8 cellular contexts compared by ENCODE assay signal in the genomic region with DNA sequence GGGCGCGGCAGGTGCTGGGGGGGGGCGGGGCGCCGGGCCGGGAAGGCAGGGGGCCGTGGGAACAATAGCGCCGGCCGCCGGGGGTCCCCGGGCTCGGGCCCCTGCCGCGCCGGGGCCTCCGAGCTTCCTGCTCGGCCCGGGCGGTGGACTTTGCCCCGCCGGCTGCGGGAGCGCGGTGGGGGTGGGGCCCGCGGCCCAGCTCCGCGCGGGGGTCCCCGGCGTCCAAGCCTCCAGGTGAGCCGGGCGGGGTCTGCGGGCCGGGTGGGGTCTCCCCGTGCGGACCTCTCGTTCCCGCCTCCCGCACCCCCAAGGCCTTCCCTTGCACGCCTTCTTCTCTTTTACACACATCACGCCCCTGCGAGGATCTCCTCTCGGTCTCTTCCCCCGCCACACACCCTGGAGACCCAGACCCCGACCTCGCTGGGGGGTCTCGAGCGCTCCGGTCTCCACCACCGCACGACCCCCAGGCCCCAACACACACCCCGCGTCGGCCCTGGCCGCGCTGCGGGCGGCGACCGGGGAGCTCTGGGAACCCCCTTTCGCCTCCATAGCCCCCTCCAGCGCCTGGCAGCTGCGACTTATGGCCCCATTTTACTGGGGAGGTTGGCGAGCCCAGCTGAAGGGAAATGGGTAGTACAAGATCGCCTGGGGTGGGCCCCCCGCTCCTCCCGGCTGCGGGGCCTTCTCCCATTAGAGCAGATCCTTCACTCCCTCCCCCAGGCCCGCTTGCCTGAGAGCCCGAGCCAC. TPM values are rescaled to one million over a fixed set of nuclear protein-coding genes. Genes with fewer than 3 reads are reported as not detected.
DNase-seq lines count a peak whose midpoint lies in the region; ATAC-seq, FAIRE-seq and TF ChIP-seq lines count a peak whose summit lies in the region.

No MANE protein-coding gene starts in this region.

- no peak overlapping the region for H3K27ac Mint-ChIP-seq in H9

- H3K27me3 ChIP-seq in BE2C (peaks cover 6% of the 10 kb centered on the region; the same call in 1 of the 2 replicates), H9 (ENCODE audit: insufficient read depth, low read length) (no peaks in the 10 kb centered on the region), K562 (ENCODE audit: control insufficient read depth in 2 of 2, insufficient read depth in 2 of 2, low read length in 2 of 2) (peaks cover 21 to 42% of the 10 kb centered on the region in 2 experiments; a peak in 4 of 5 replicates), SJCRH30 (0 out of 2 replicates have a peak, but pooled peaks cover 5% of the 10 kb centered on the region)

- H3K14ac ChIP-seq in H9 (ENCODE audit: insufficient read depth, low read length): 0 out of 2 replicates have a peak overlapping the region, but pooled peaks have one; percentile 46

- H3K4me2 ChIP-seq in H9 (ENCODE audit: insufficient read depth, insufficient read length, low read length): peak overlapping the region; percentile 67
- no peak overlapping the region for H3K4me2 ChIP-seq in K562 (ENCODE audit: insufficient read depth, low read length)

- H3K9me3 ChIP-seq in BE2C: no peaks in the 10 kb centered on the region
- H3K9me3 ChIP-seq in H9 (ENCODE audit: control insufficient read depth, low read depth, low read length): no peaks in the 10 kb centered on the region
- 0 out of 2 replicates have a peak, but pooled peaks cover 1% of the 10 kb centered on the region for H3K9me3 ChIP-seq in K562 (replicated peaks; ENCODE audit: control insufficient read depth, insufficient read depth, low read depth, low read length)
- H3K9me3 ChIP-seq in mesodermal cell (ENCODE audit: control insufficient read depth, low read length): no peaks in the 10 kb centered on the region
- H3K9me3 ChIP-seq in SJCRH30 (replicated peaks): no peaks in the 10 kb centered on the region

- no peak for ATAC-seq in K562

- no peak for TF ChIP-seq EP300 in K562 (IDR thresholded peaks at IDR 0.05; ENCODE audit: low read length)

- H3K36me3 ChIP-seq in BE2C (no peaks in the 10 kb centered on the region), K562 (ENCODE audit: control insufficient read depth, insufficient read depth, low read length) (no peaks in the 10 kb centered on the region), mesodermal cell (ENCODE audit: control insufficient read depth, insufficient read depth, low read length) (no peaks in the 10 kb centered on the region), SJCRH30 (no peaks in the 10 kb centered on the region)

- no peak overlapping the region for H4K5ac ChIP-seq in H9 (ENCODE audit: insufficient read length, low read depth, low read length)

- no peak for FAIRE-seq in K562 (lab: Jason Lieb, UNC)

- H3K4ac ChIP-seq in H9 (ENCODE audit: low read depth, low read length): no peak overlapping the region

- H4K8ac ChIP-seq in H9 (replicated peaks; ENCODE audit: insufficient read length, low read depth, low read length): no peak overlapping the region

- H2AFZ ChIP-seq in H9 (ENCODE audit: low read length): no peak overlapping the region
- H2AFZ ChIP-seq in K562 (ENCODE audit: low read depth, low read length): no peak overlapping the region

- H3K9ac ChIP-seq in H9 (ENCODE audit: extremely low read depth, insufficient read length, low read length): peak overlapping the region; percentile 33
- no peak overlapping the region for H3K9ac ChIP-seq in K562 (ENCODE audit: insufficient read depth in 1 of 2, low read depth in 2 of 2, low read length in 2 of 2)

- H2AK5ac ChIP-seq in H9 (ENCODE audit: insufficient read length, low read length): no peak overlapping the region

- H3K79me1 ChIP-seq in H9 (ENCODE audit: insufficient read depth, low read depth, low read length, poor library complexity, severe bottlenecking): peaks cover 3% of the 10 kb centered on the region

- peak overlapping the region; percentile 46 for H3K4me3 ChIP-seq in BE2C (ENCODE audit: low read depth, low read length)
- H3K4me3 ChIP-seq in K562: no peak overlapping the region; the same call in 1 of the 2 replicates
- peak overlapping the region; percentile 24 for H3K4me3 ChIP-seq in mesodermal cell (ENCODE audit: extremely low read depth, insufficient read depth, low read length, poor library complexity, severe bottlenecking)
- no peak overlapping the region for H3K4me3 ChIP-seq in SJCRH30

- in situ Hi-C loops in K562 (cut with MboI): no loop called here

- no peaks in the 10 kb centered on the region; the same call in 1 of the 2 replicates for H3K79me2 ChIP-seq in H9 (ENCODE audit: insufficient read depth, low read length)
- H3K79me2 ChIP-seq in K562 (ENCODE audit: control insufficient read depth, insufficient read depth, low read length): no peaks in the 10 kb centered on the region

- no peak overlapping the region for H2BK20ac ChIP-seq in H9 (ENCODE audit: low read depth, low read length, poor library complexity, severe bottlenecking)

- H3K4me1 Mint-ChIP-seq in H9: peaks cover 16 to 18% of the 10 kb centered on the region in 2 experiments

- intact Hi-C loops in K562 (cut with micrococcal nuclease): no loop called here

- no peak for DNase-seq in BE2C
- no peak for DNase-seq in H9
- no peak for DNase-seq in K562 (ENCODE audit: extremely low read depth in 1 of 4, low spot score in 3 of 4)
- no peak for DNase-seq in SJCRH30
- DNase-seq in NCI-H2029 treated with DMSO at 0.1 percent for 48 hours (lab: John Stamatoyannopoulos, UW): no peak
- DNase-seq in SHP77 treated with DMSO at 0.1 percent for 48 hours (lab: John Stamatoyannopoulos, UW): no peak
- no peak for DNase-seq in DMS153 (lab: John Stamatoyannopoulos, UW)

- POLR2A ChIA-PET in K562 (lab: Yijun Ruan, JAX): interaction anchor here (1.4 kb wide), 1 partner anchor 16 kb away, joined by 3 read pairs; no protein-coding TSS in a partner anchor

- H3K36me3 Mint-ChIP-seq in H9 (ENCODE audit: insufficient read depth in 1 of 3, low read depth in 3 of 3): peaks cover 3 to 18% (median 12%) of the 10 kb centered on the region in 3 experiments; a peak in 4 of 7 replicates

- peaks cover 9% of the 10 kb centered on the region for H3K23me2 ChIP-seq in H9 (ENCODE audit: insufficient read length, low read depth, low read length, poor library complexity, severe bottlenecking)

- no TSS peak for BruUV-seq in K562 (replicated peaks; lab: Mats Ljungman, UMichigan)

- H3K9me1 ChIP-seq in K562 (ENCODE audit: control insufficient read depth, insufficient read depth, low read length): no peaks in the 10 kb centered on the region

- no peak for TF ChIP-seq CTCF in BE2C (IDR thresholded peaks at IDR 0.05; ENCODE audit: low read depth, low read length)
- no peak for TF ChIP-seq CTCF in H9 (conservative IDR thresholded peaks at IDR 0.05)
- no peak for TF ChIP-seq CTCF in K562 (IDR thresholded peaks at IDR 0.05 in 2 of 3, conservative IDR thresholded peaks at IDR 0.05 in 1 of 3; ENCODE audit: insufficient read depth in 2 of 3, low read depth in 1 of 3, low read length in 3 of 3)

- CTCF ChIA-PET in K562 (lab: Yijun Ruan, JAX; ENCODE audit: low intra/inter-chr PET ratio): no interaction called here

- H3K4me3 Mint-ChIP-seq in H9: peak overlapping the region; percentile 80 to 86

- no peak overlapping the region for H3K18ac ChIP-seq in H9 (ENCODE audit: insufficient read length, low read depth, low read length)

- no peaks in the 10 kb centered on the region for H3K9me3 Mint-ChIP-seq in H9

- no peak overlapping the region for H2BK12ac ChIP-seq in H9 (ENCODE audit: insufficient read length, low read depth, low read length)

- H3K23ac ChIP-seq in H9 (ENCODE audit: insufficient read length, low read depth, low read length): no peak overlapping the region

- H3K27ac ChIP-seq in H9 (ENCODE audit: insufficient read length, low read depth, low read length) (no peak overlapping the region), K562 (ENCODE audit: extremely low read depth, low read depth, low read length) (no peak overlapping the region), mesodermal cell (ENCODE audit: low read depth, low read length, severe bottlenecking) (no peak overlapping the region), SJCRH30 (no peak overlapping the region)

- peaks cover 25% of the 10 kb centered on the region for H3K27me3 Mint-ChIP-seq in H9 (ENCODE audit: low read depth)

- WGBS in H9 (ENCODE audit: extremely low coverage, insufficient read length, low lambda C conversion rate): no CpG with 5 or more reads among the region's 72 CpGs
- WGBS in K562 (ENCODE audit: insufficient coverage, low coverage, missing lambda C conversion rate): 26% methylated on average over 11 of the region's 72 CpGs
- 3 to 7% methylated on average over 42 to 52 of the region's 72 CpGs for WGBS in mesodermal cell (ENCODE audit: insufficient coverage in 2 of 2), 2 experiments

- no peak for TF ChIP-seq RAD21 in K562 (CRISPR knock-in tag; conservative IDR thresholded peaks at IDR 0.05 in 1 of 2, IDR thresholded peaks at IDR 0.05 in 1 of 2)

- H2BK120ac ChIP-seq in H9 (ENCODE audit: low read depth, low read length, poor library complexity, severe bottlenecking): no peak overlapping the region

- no peak overlapping the region for H2BK15ac ChIP-seq in H9 (ENCODE audit: low read depth, low read length)

- no peaks in the 10 kb centered on the region for H4K20me1 ChIP-seq in H9 (ENCODE audit: control insufficient read depth, insufficient read depth, insufficient read length)
- 0 out of 2 replicates have a peak, but pooled peaks cover 5% of the 10 kb centered on the region for H4K20me1 ChIP-seq in K562 (replicated peaks; ENCODE audit: control insufficient read depth, insufficient read depth, low read length)

- H3K56ac ChIP-seq in H9 (ENCODE audit: insufficient read length, low read depth, low read length): no peak overlapping the region

- H2BK5ac ChIP-seq in H9 (ENCODE audit: insufficient read length, low read length): no peak overlapping the region

- H4K91ac ChIP-seq in H9 (ENCODE audit: insufficient read length, low read depth, low read length): no peak overlapping the region

- no peak for TF ChIP-seq POLR2A in K562 (conservative IDR thresholded peaks at IDR 0.05)

- no peak overlapping the region for H3T11ph ChIP-seq in H9 (ENCODE audit: low read length)

- H3K4me1 ChIP-seq in BE2C: peaks cover 7% of the 10 kb centered on the region
- H3K4me1 ChIP-seq in H9 (ENCODE audit: insufficient read depth, low read length): no peaks in the 10 kb centered on the region; the same call in 1 of the 2 replicates
- peaks cover 0 to 14% of the 10 kb centered on the region in 2 experiments; a peak in 2 of 5 replicates for H3K4me1 ChIP-seq in K562 (replicated peaks in 1 of 2; ENCODE audit: control insufficient read depth in 2 of 2, insufficient read depth in 2 of 2, low read length in 2 of 2)
- no peaks in the 10 kb centered on the region for H3K4me1 ChIP-seq in mesodermal cell (ENCODE audit: control insufficient read depth, insufficient read depth, low read length, poor library complexity, severe bottlenecking)
- H3K4me1 ChIP-seq in SJCRH30: no peaks in the 10 kb centered on the region

RNA-seq across cellular contexts. Expression of a gene that starts 0.7 kb away (rescaled TPM):
- 11.5 TPM for polyA plus RNA-seq in BE2C (2012; ENCODE audit: insufficient read depth, insufficient read length, low read depth)
- total RNA-seq in H9 (2021): 28.4 and 31.3 TPM in 2 replicates
- total RNA-seq in K562 (2011; cell fraction: chromatin; rRNA removed; ENCODE audit: low replicate concordance): 0.56 and 3.9 TPM in 2 replicates
- 0.92 and 3.5 TPM in 2 replicates for total RNA-seq in K562 (2011; cell fraction: nucleolus; rRNA removed)
- 0.99 and 1.2 TPM in 2 replicates for total RNA-seq in K562 (2011; cell fraction: nucleoplasm; rRNA removed)
- total RNA-seq in K562 (2014; rRNA removed): 0.18 and 0.24 TPM in 2 replicates
- 0.25 TPM in 1 of 2 replicates, not detected in the other for total RNA-seq in K562 (2014; rRNA removed; fragmentation: Illumina TruSeq; extraction: Trizol)
- 0.07 and 0.23 TPM in 2 replicates for total RNA-seq in K562 (2015; rRNA removed; fragmentation: Illumina TruSeq; extraction: Trizol)
- total RNA-seq in K562 (2021): 0.67 and 0.89 TPM in 2 replicates
- 0.25 and 0.64 TPM in 2 replicates for polyA plus RNA-seq in K562 (2011; rRNA removed)
- 0.40 and 0.49 TPM in 2 replicates for polyA plus RNA-seq in K562 (2011; cell fraction: cytosol; rRNA removed)
- 2.3 and 2.5 TPM in 2 replicates for polyA plus RNA-seq in K562 (2011; cell fraction: nucleus; rRNA removed)
- 0.65 and 2.6 TPM in 2 replicates for polyA plus RNA-seq in K562 (2012)
- polyA plus RNA-seq in K562 (2014; fragmentation: Illumina TruSeq; extraction: Trizol): 0.30 TPM in 2 replicates
- polyA plus RNA-seq in K562 (2014; fragmentation: Nextera tagmentation; extraction: Ambion mirVana): under 1 TPM in 1 of 2 experiments, not detected in 1; 0.01 TPM
- 0.17 and 0.18 TPM in 2 replicates for polyA plus RNA-seq in K562 (2014; rRNA removed)
- 0.06 and 0.07 TPM in 2 replicates for polyA minus RNA-seq in K562 (2011; rRNA and poly(A)+ RNA removed)
- 0.38 and 1.0 TPM in 2 replicates for polyA minus RNA-seq in K562 (2011; cell fraction: cytosol; rRNA and poly(A)+ RNA removed)
- polyA minus RNA-seq in K562 (2011; cell fraction: nucleus; rRNA and poly(A)+ RNA removed): 0.54 and 1.8 TPM in 2 replicates
- 1.2 TPM for polyA plus RNA-seq in mesodermal cell (2013, experiment 1 of 2)
- polyA plus RNA-seq in mesodermal cell (2013, experiment 2 of 2): 1.1 TPM
- total RNA-seq in SJCRH30 (2014; rRNA removed; shearing (Covaris generic)): 0.04 and 0.10 TPM in 2 replicates

RNA-seq across cellular contexts. Expression of a gene that starts 33.0 kb away (rescaled TPM):
- polyA plus RNA-seq in BE2C (2012; ENCODE audit: insufficient read depth, insufficient read length, low read depth): 209 TPM
- total RNA-seq in H9 (2021): 48.0 and 50.6 TPM in 2 replicates
- total RNA-seq in K562 (2011; cell fraction: chromatin; rRNA removed; ENCODE audit: low replicate concordance): 26.2 and 87.7 TPM in 2 replicates
- total RNA-seq in K562 (2011; cell fraction: nucleolus; rRNA removed): 82.9 and 84.2 TPM in 2 replicates
- total RNA-seq in K562 (2011; cell fraction: nucleoplasm; rRNA removed): 36.0 and 40.3 TPM in 2 replicates
- 43.7 and 54.6 TPM in 2 replicates for total RNA-seq in K562 (2014; rRNA removed)
- total RNA-seq in K562 (2014; rRNA removed; fragmentation: Illumina TruSeq; extraction: Trizol): 5.6 and 7.6 TPM in 2 replicates
- total RNA-seq in K562 (2015; rRNA removed; fragmentation: Illumina TruSeq; extraction: Trizol): 22.0 and 24.3 TPM in 2 replicates
- total RNA-seq in K562 (2021): 58.3 and 58.7 TPM in 2 replicates
- polyA plus RNA-seq in K562 (2011; rRNA removed): 19.1 and 36.3 TPM in 2 replicates
- polyA plus RNA-seq in K562 (2011; cell fraction: cytosol; rRNA removed): 34.9 and 73.2 TPM in 2 replicates
- 90.6 and 116 TPM in 2 replicates for polyA plus RNA-seq in K562 (2011; cell fraction: nucleus; rRNA removed)
- polyA plus RNA-seq in K562 (2012): 39.7 and 58.7 TPM in 2 replicates
- 20.0 and 33.9 TPM in 2 replicates for polyA plus RNA-seq in K562 (2014; fragmentation: Illumina TruSeq; extraction: Trizol)
- polyA plus RNA-seq in K562 (2014; fragmentation: Nextera tagmentation; extraction: Ambion mirVana): under 1 TPM; 0.21 to 0.71 TPM
- polyA plus RNA-seq in K562 (2014; rRNA removed): 36.7 and 38.4 TPM in 2 replicates
- 19.3 and 29.5 TPM in 2 replicates for polyA minus RNA-seq in K562 (2011; rRNA and poly(A)+ RNA removed)
- 50.8 and 65.5 TPM in 2 replicates for polyA minus RNA-seq in K562 (2011; cell fraction: cytosol; rRNA and poly(A)+ RNA removed)
- 26.3 and 36.9 TPM in 2 replicates for polyA minus RNA-seq in K562 (2011; cell fraction: nucleus; rRNA and poly(A)+ RNA removed)
- polyA plus RNA-seq in mesodermal cell (2013, experiment 1 of 2): 49.9 TPM
- 43.1 TPM for polyA plus RNA-seq in mesodermal cell (2013, experiment 2 of 2)
- 29.5 and 33.0 TPM in 2 replicates for total RNA-seq in SJCRH30 (2014; rRNA removed; shearing (Covaris generic))

RNA-seq across cellular contexts. Expression of a gene that starts 33.2 kb away (rescaled TPM):
- polyA plus RNA-seq in BE2C (2012; ENCODE audit: insufficient read depth, insufficient read length, low read depth): 283 TPM
- total RNA-seq in H9 (2021): 129 and 143 TPM in 2 replicates
- total RNA-seq in K562 (2011; cell fraction: chromatin; rRNA removed; ENCODE audit: low replicate concordance): 38.1 and 46.0 TPM in 2 replicates
- total RNA-seq in K562 (2011; cell fraction: nucleolus; rRNA removed): 31.5 and 34.5 TPM in 2 replicates
- 43.6 and 52.8 TPM in 2 replicates for total RNA-seq in K562 (2011; cell fraction: nucleoplasm; rRNA removed)
- 59.9 and 62.3 TPM in 2 replicates for total RNA-seq in K562 (2014; rRNA removed)
- total RNA-seq in K562 (2014; rRNA removed; fragmentation: Illumina TruSeq; extraction: Trizol): 116 and 120 TPM in 2 replicates
- 82.1 and 93.7 TPM in 2 replicates for total RNA-seq in K562 (2015; rRNA removed; fragmentation: Illumina TruSeq; extraction: Trizol)
- total RNA-seq in K562 (2021): 147 and 160 TPM in 2 replicates
- 51.1 and 72.3 TPM in 2 replicates for polyA plus RNA-seq in K562 (2011; rRNA removed)
- polyA plus RNA-seq in K562 (2011; cell fraction: cytosol; rRNA removed): 21.3 and 27.3 TPM in 2 replicates
- 33.8 and 34.8 TPM in 2 replicates for polyA plus RNA-seq in K562 (2011; cell fraction: nucleus; rRNA removed)
- 68.4 and 184 TPM in 2 replicates for polyA plus RNA-seq in K562 (2012)
- polyA plus RNA-seq in K562 (2014; fragmentation: Illumina TruSeq; extraction: Trizol): 77.2 and 79.8 TPM in 2 replicates
- 100 to 1,000 TPM; 322 to 351 TPM for polyA plus RNA-seq in K562 (2014; fragmentation: Nextera tagmentation; extraction: Ambion mirVana)
- 98.3 and 111 TPM in 2 replicates for polyA plus RNA-seq in K562 (2014; rRNA removed)
- polyA minus RNA-seq in K562 (2011; rRNA and poly(A)+ RNA removed): 14.1 and 14.8 TPM in 2 replicates
- 8.8 and 9.0 TPM in 2 replicates for polyA minus RNA-seq in K562 (2011; cell fraction: cytosol; rRNA and poly(A)+ RNA removed)
- 4.7 and 15.7 TPM in 2 replicates for polyA minus RNA-seq in K562 (2011; cell fraction: nucleus; rRNA and poly(A)+ RNA removed)
- 93.9 TPM for polyA plus RNA-seq in mesodermal cell (2013, experiment 1 of 2)
- 82.2 TPM for polyA plus RNA-seq in mesodermal cell (2013, experiment 2 of 2)
- total RNA-seq in SJCRH30 (2014; rRNA removed; shearing (Covaris generic)): 51.0 and 62.1 TPM in 2 replicates

RNA-seq across cellular contexts. Expression of a gene that starts 37.2 kb away (rescaled TPM):
- polyA plus RNA-seq in BE2C (2012; ENCODE audit: insufficient read depth, insufficient read length, low read depth): not detected
- not detected in 2 replicates for total RNA-seq in H9 (2021)
- 1.8 TPM in 1 of 2 replicates, not detected in the other for total RNA-seq in K562 (2011; cell fraction: chromatin; rRNA removed; ENCODE audit: low replicate concordance)
- 0.53 and 1.2 TPM in 2 replicates for total RNA-seq in K562 (2011; cell fraction: nucleolus; rRNA removed)
- total RNA-seq in K562 (2011; cell fraction: nucleoplasm; rRNA removed): 0.59 and 1.8 TPM in 2 replicates
- 0.73 and 1.5 TPM in 2 replicates for total RNA-seq in K562 (2014; rRNA removed)
- total RNA-seq in K562 (2014; rRNA removed; fragmentation: Illumina TruSeq; extraction: Trizol): 0.25 TPM in 1 of 2 replicates, not detected in the other
- 0.23 TPM in 1 of 2 replicates, not detected in the other for total RNA-seq in K562 (2015; rRNA removed; fragmentation: Illumina TruSeq; extraction: Trizol)
- 0.96 and 1.3 TPM in 2 replicates for total RNA-seq in K562 (2021)
- 0.17 and 0.47 TPM in 2 replicates for polyA plus RNA-seq in K562 (2011; rRNA removed)
- 0.49 and 0.79 TPM in 2 replicates for polyA plus RNA-seq in K562 (2011; cell fraction: cytosol; rRNA removed)
- polyA plus RNA-seq in K562 (2011; cell fraction: nucleus; rRNA removed): 2.3 and 6.4 TPM in 2 replicates
- 1.7 and 3.8 TPM in 2 replicates for polyA plus RNA-seq in K562 (2012)
- polyA plus RNA-seq in K562 (2014; fragmentation: Illumina TruSeq; extraction: Trizol): 0.90 TPM in 1 of 2 replicates, not detected in the other
- under 1 TPM in 1 of 2 experiments, not detected in 1; 0.22 TPM for polyA plus RNA-seq in K562 (2014; fragmentation: Nextera tagmentation; extraction: Ambion mirVana)
- polyA plus RNA-seq in K562 (2014; rRNA removed): 1.3 and 1.6 TPM in 2 replicates
- not detected in 2 replicates for polyA minus RNA-seq in K562 (2011; rRNA and poly(A)+ RNA removed)
- not detected in 2 replicates for polyA minus RNA-seq in K562 (2011; cell fraction: cytosol; rRNA and poly(A)+ RNA removed)
- not detected in 2 replicates for polyA minus RNA-seq in K562 (2011; cell fraction: nucleus; rRNA and poly(A)+ RNA removed)
- not detected for polyA plus RNA-seq in mesodermal cell (2013, experiment 1 of 2)
- polyA plus RNA-seq in mesodermal cell (2013, experiment 2 of 2): not detected
- not detected in 2 replicates for total RNA-seq in SJCRH30 (2014; rRNA removed; shearing (Covaris generic))

RNA-seq across cellular contexts. Expression of a gene that starts 40.5 kb away (rescaled TPM):
- 2.0 TPM for polyA plus RNA-seq in BE2C (2012; ENCODE audit: insufficient read depth, insufficient read length, low read depth)
- 80.3 and 92.5 TPM in 2 replicates for total RNA-seq in H9 (2021)
- 1,097 and 1,923 TPM in 2 replicates for total RNA-seq in K562 (2011; cell fraction: chromatin; rRNA removed; ENCODE audit: low replicate concordance)
- 928 and 1,024 TPM in 2 replicates for total RNA-seq in K562 (2011; cell fraction: nucleolus; rRNA removed)
- total RNA-seq in K562 (2011; cell fraction: nucleoplasm; rRNA removed): 1,126 and 1,380 TPM in 2 replicates
- 79.9 and 96.0 TPM in 2 replicates for total RNA-seq in K562 (2014; rRNA removed)
- 29.8 and 31.6 TPM in 2 replicates for total RNA-seq in K562 (2014; rRNA removed; fragmentation: Illumina TruSeq; extraction: Trizol)
- total RNA-seq in K562 (2015; rRNA removed; fragmentation: Illumina TruSeq; extraction: Trizol): 37.6 and 38.4 TPM in 2 replicates
- 136 and 163 TPM in 2 replicates for total RNA-seq in K562 (2021)
- 141 and 157 TPM in 2 replicates for polyA plus RNA-seq in K562 (2011; rRNA removed)
- polyA plus RNA-seq in K562 (2011; cell fraction: cytosol; rRNA removed): 143 and 228 TPM in 2 replicates
- polyA plus RNA-seq in K562 (2011; cell fraction: nucleus; rRNA removed): 689 and 874 TPM in 2 replicates
- 178 and 291 TPM in 2 replicates for polyA plus RNA-seq in K562 (2012)
- polyA plus RNA-seq in K562 (2014; fragmentation: Illumina TruSeq; extraction: Trizol): 71.3 and 102 TPM in 2 replicates
- polyA plus RNA-seq in K562 (2014; fragmentation: Nextera tagmentation; extraction: Ambion mirVana): 1 to 10 TPM; 2.5 to 9.1 TPM
- polyA plus RNA-seq in K562 (2014; rRNA removed): 142 and 145 TPM in 2 replicates
- polyA minus RNA-seq in K562 (2011; rRNA and poly(A)+ RNA removed): 674 and 952 TPM in 2 replicates
- polyA minus RNA-seq in K562 (2011; cell fraction: cytosol; rRNA and poly(A)+ RNA removed): 134 and 138 TPM in 2 replicates
- 244 and 299 TPM in 2 replicates for polyA minus RNA-seq in K562 (2011; cell fraction: nucleus; rRNA and poly(A)+ RNA removed)
- 30.9 TPM for polyA plus RNA-seq in mesodermal cell (2013, experiment 1 of 2)
- polyA plus RNA-seq in mesodermal cell (2013, experiment 2 of 2): 23.9 TPM
- 0.15 TPM in 1 of 2 replicates, not detected in the other for total RNA-seq in SJCRH30 (2014; rRNA removed; shearing (Covaris generic))

Comparison
In these comparisons a context has a peak if more than half of its experiments do, and no peak if none do; other contexts are left out.
1. H3K4me3 ChIP-seq: peak in BE2C (single experiment) and mesodermal cell (single experiment); none in K562 (single experiment) and SJCRH30 (single experiment).